ENCODE assay signal across 35 cellular contexts in genomic region chr1:42201986-42202385, GRCh38. TPM values are rescaled to one million over a fixed set of nuclear protein-coding genes. Genes with fewer than 3 reads are reported as not detected.
"Had no signal": no experiment of that assay in that cellular context is flagged by ENCODE, and none has a peak within 500 bp of the region (broad histone marks: within the 10 kb centered on the region; RNA-seq: fewer than 3 reads in every experiment).

No MANE protein-coding gene starts in this region.

- ATAC-seq: naive thymus-derived CD8-positive, alpha-beta T cell; natural killer cell treated with Interleukin-12 subunit alpha and Interleukin-12 subunit beta and Interleukin-15 and Interleukin-18, amount 100 ng/mL, for 72 hours; psoas muscle; right cardiac atrium; sciatic nerve; stimulated activated memory B cell treated with anti-CD40 and anti-IgM and Interleukin-4, amounts not matched to agents 10 μg/mL and 1 μg/mL and 100 μg/mL, for 72 hours; stimulated activated naive CD8-positive, alpha-beta T cell treated with anti-CD3 and anti-CD28 coated beads, Interleukin-15, amount 100 ng/mL, for 72 hours; stimulated activated naive CD8-positive, alpha-beta T cell treated with anti-CD3 and anti-CD28 coated beads, Interleukin-15, Interleukin-2, amounts not matched to agents 100 U/mL and 50 U/mL, for 24 hours had no signal

- H3K4me2 ChIP-seq: smooth muscle cell had no signal

- H3K9ac ChIP-seq: parathyroid adenoma had no signal

- DNase-seq: naive B cell; naive thymus-derived CD8-positive, alpha-beta T cell; nephron progenitor cell; nucleus accumbens; ovary; posterior cingulate gyrus; psoas muscle; right cardiac atrium; spleen; stimulated activated CD4-positive, alpha-beta T cell treated with anti-CD3 and anti-CD28 coated beads, Interleukin-12 subunit alpha, Interleukin-12 subunit beta, amount 100 ng/mL, for 4 hours; stimulated activated CD4-positive, alpha-beta T cell treated with anti-CD3 and anti-CD28 coated beads, Interleukin-1b, Interleukin-23, amount 100 ng/mL, for 48 hours; stimulated activated CD4-positive, alpha-beta T cell treated with anti-CD3 and anti-CD28 coated beads, Interleukin-4, amount 100 ng/mL, for 1 hour; stimulated activated CD4-positive, alpha-beta T cell treated with anti-CD3 and anti-CD28 coated beads, Interleukin-4, amount 100 ng/mL, for 4 hours; stimulated activated CD8-positive, alpha-beta memory T cell treated with anti-CD3 and anti-CD28 coated beads, Interleukin-4, amount 100 ng/mL, for 48 hours; stimulated activated naive CD4-positive, alpha-beta T cell; stimulated activated naive CD8-positive, alpha-beta T cell treated with anti-CD3 and anti-CD28 coated beads, Interleukin-15, amount 100 ng/mL, for 72 hours; stimulated activated naive CD8-positive, alpha-beta T cell treated with anti-CD3 and anti-CD28 coated beads, Interleukin-15, Interleukin-2, amounts not matched to agents 100 U/mL and 50 U/mL, for 24 hours; substantia nigra; testis; tibial artery; transverse colon had no signal

- H3K36me3 ChIP-seq: ovary had no signal

- H3K4me1 ChIP-seq: parathyroid adenoma, spleen, suprapubic skin, testis, tibial artery, vagina had no signal

- H2AFZ ChIP-seq: parathyroid adenoma had no signal

- H3K4me3 ChIP-seq: ovary, psoas muscle, skin epidermis, smooth muscle cell, spleen, suprapubic skin, testis, tibial artery, transverse colon, vagina had no signal

- H3K27me3 ChIP-seq: neutrophil, ovary, spleen, suprapubic skin, testis, tibial artery, transverse colon, vagina had no signal

- H3K27ac ChIP-seq: neutrophil, ovary, parathyroid adenoma, psoas muscle, skin epidermis, spleen, suprapubic skin, testis, tibial artery, transverse colon, vagina had no signal

- H3K9me3 ChIP-seq: neutrophil, ovary, suprapubic skin, testis, transverse colon, vagina had no signal

RNA-seq across cellular contexts. Expression of gene GUCA2A, which starts 37.4 kb away (rescaled TPM):
- total RNA-seq: naive thymus-derived CD8-positive, alpha-beta T cell; natural killer cell treated with Interleukin-12 subunit alpha and Interleukin-12 subunit beta and Interleukin-15 and Interleukin-18, amount 100 ng/mL, for 72 hours; neural crest cell; omental fat pad; progenitor cell of endocrine pancreas; renal cortical epithelial cell; right cardiac atrium; sciatic nerve; smooth muscle cell; spleen; testis; ureter; vagina had no signal
- polyA plus RNA-seq: naive thymus-derived CD8-positive, alpha-beta T cell; ovary; psoas muscle; right cardiac atrium; smooth muscle cell; spleen had no signal

RNA-seq across cellular contexts. Expression of gene GUCA2B, which starts 48.8 kb away (rescaled TPM):
- total RNA-seq: naive thymus-derived CD8-positive, alpha-beta T cell; natural killer cell treated with Interleukin-12 subunit alpha and Interleukin-12 subunit beta and Interleukin-15 and Interleukin-18, amount 100 ng/mL, for 72 hours; neural crest cell; omental fat pad; ovary; psoas muscle; renal cortical epithelial cell; right cardiac atrium; sciatic nerve; smooth muscle cell; spleen; suprapubic skin; testis; ureter; vagina had no signal
- polyA plus RNA-seq: naive thymus-derived CD8-positive, alpha-beta T cell; ovary; right cardiac atrium; smooth muscle cell; spleen had no signal
